18 cellular contexts compared by ENCODE assay signal in the genomic region with DNA sequence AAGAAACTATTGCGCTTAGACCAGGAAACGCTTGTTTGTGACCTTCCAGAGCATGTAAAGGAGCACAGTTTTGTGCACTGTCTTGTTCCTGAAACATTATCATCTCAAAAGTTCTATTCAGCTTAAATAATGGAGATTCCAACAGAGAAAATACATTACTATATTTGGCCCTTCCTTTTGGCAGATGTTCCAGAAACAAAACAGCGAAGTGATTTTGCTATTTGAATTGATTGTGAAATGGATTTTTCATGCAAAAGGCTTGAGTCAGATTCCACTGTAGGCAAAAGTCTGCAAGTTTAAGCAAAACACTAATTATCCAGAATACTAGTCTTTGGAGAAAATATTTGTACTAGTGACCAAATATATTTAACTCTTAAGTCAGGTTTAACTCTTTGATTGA.
"Had no signal": no experiment of that assay in that cellular context is flagged by ENCODE, and none has a peak within 500 bp of the region (broad histone marks: within the 10 kb centered on the region; RNA-seq: fewer than 3 reads in every experiment).

No MANE protein-coding gene starts in this region.

- H3K27me3 Mint-ChIP-seq: stimulated activated naive CD8-positive, alpha-beta T cell treated with anti-CD3 and anti-CD28 coated beads, Interleukin-15, Interleukin-2, amounts not matched to agents 100 ng/mL and 50 ng/mL, for 24 hours had no signal

- ATAC-seq: activated T-cell treated with anti-CD3 and anti-CD28 coated beads, Interleukin-2, amount 50 U/mL, for 72 hours; left colon; mucosa of descending colon; naive thymus-derived CD8-positive, alpha-beta T cell had no signal

- DNase-seq: activated CD4-positive, alpha-beta memory T cell treated with anti-CD3 and anti-CD28 coated beads for 36 hours; activated CD4-positive, CD25-positive, alpha-beta regulatory T cell treated with anti-CD3 and anti-CD28 coated beads, Interleukin-2, amount 50 U/mL, for 72 hours; activated naive CD4-positive, alpha-beta T cell; activated T-cell treated with anti-CD3 and anti-CD28 coated beads, Interleukin-2, amount 50 U/mL, for 72 hours; glutamatergic neuron; immature natural killer cell; left colon; mucosa of descending colon; naive thymus-derived CD8-positive, alpha-beta T cell; nucleus accumbens; stimulated activated CD4-positive, alpha-beta T cell treated with anti-CD3 and anti-CD28 coated beads, Interleukin-15, amount 100 ng/mL, for 24 hours; stimulated activated CD4-positive, alpha-beta T cell treated with anti-CD3 and anti-CD28 coated beads, Interleukin-4, amount 100 ng/mL, for 24 hours; testis had no signal

- H3K27me3 ChIP-seq: esophagus muscularis mucosa, testis had no signal

- H3K4me1 ChIP-seq: esophagus muscularis mucosa, prostate gland, testis had no signal

- H3K36me3 ChIP-seq: esophagus muscularis mucosa, prostate gland had no signal

- H3K9me3 Mint-ChIP-seq: activated CD4-positive, alpha-beta memory T cell treated with anti-CD3 and anti-CD28 coated beads for 36 hours; activated T-cell treated with anti-CD3 and anti-CD28 coated beads, Interleukin-2, amount 50 U/mL, for 72 hours; central memory CD8-positive, alpha-beta T cell; naive thymus-derived CD8-positive, alpha-beta T cell; stimulated activated naive CD8-positive, alpha-beta T cell treated with anti-CD3 and anti-CD28 coated beads, Interleukin-15, Interleukin-2, amounts not matched to agents 100 ng/mL and 50 ng/mL, for 24 hours had no signal

- H3K36me3 Mint-ChIP-seq: activated CD4-positive, alpha-beta memory T cell treated with anti-CD3 and anti-CD28 coated beads for 36 hours; immature natural killer cell; naive thymus-derived CD8-positive, alpha-beta T cell had no signal

- H3K4me1 Mint-ChIP-seq: central memory CD8-positive, alpha-beta T cell; immature natural killer cell; naive thymus-derived CD8-positive, alpha-beta T cell had no signal

- H3K9me3 ChIP-seq: esophagus muscularis mucosa, mucosa of descending colon, prostate gland, testis had no signal

- H3K4me3 Mint-ChIP-seq: activated CD4-positive, alpha-beta memory T cell treated with anti-CD3 and anti-CD28 coated beads for 36 hours; activated T-cell treated with anti-CD3 and anti-CD28 coated beads, Interleukin-2, amount 50 U/mL, for 72 hours; central memory CD8-positive, alpha-beta T cell; immature natural killer cell; naive thymus-derived CD8-positive, alpha-beta T cell; stimulated activated naive CD8-positive, alpha-beta T cell treated with anti-CD3 and anti-CD28 coated beads, Interleukin-15, Interleukin-2, amounts not matched to agents 100 ng/mL and 50 ng/mL, for 24 hours had no signal

- H3K4me3 ChIP-seq: esophagus muscularis mucosa, lung, mucosa of descending colon, prostate gland, testis had no signal

- H3K27ac Mint-ChIP-seq: activated CD4-positive, alpha-beta memory T cell treated with anti-CD3 and anti-CD28 coated beads for 36 hours; activated T-cell treated with anti-CD3 and anti-CD28 coated beads, Interleukin-2, amount 50 U/mL, for 72 hours; immature natural killer cell; naive thymus-derived CD8-positive, alpha-beta T cell; stimulated activated naive CD8-positive, alpha-beta T cell treated with anti-CD3 and anti-CD28 coated beads, Interleukin-15, Interleukin-2, amounts not matched to agents 100 ng/mL and 50 ng/mL, for 24 hours had no signal
